31 cellular contexts compared by ENCODE assay signal in genomic region chr1:173187838-173188237, GRCh38.
"Had no signal": no experiment of that assay in that cellular context is flagged by ENCODE, and none has a peak within 500 bp of the region (broad histone marks: within the 10 kb centered on the region; RNA-seq: fewer than 3 reads in every experiment).

No MANE protein-coding gene starts in this region.

- H3K4me3 ChIP-seq: cardiac muscle cell, coronary artery, dorsolateral prefrontal cortex, spleen, testis, transverse colon had no signal

- DNase-seq: activated B cell treated with CpG ODN at 0.5 μM for 24 hours; activated CD4-positive, alpha-beta T cell treated with anti-CD3 and anti-CD28 coated beads, Interleukin-2, amount 50 U/mL, for 1 hour; activated CD8-positive, alpha-beta memory T cell treated with anti-CD3 and anti-CD28 coated beads, Interleukin-2, amount 10 ng/mL, durations not matched to agents 7 days and 5 days; activated CD8-positive, alpha-beta T cell treated with anti-CD3 and anti-CD28 coated beads for 36 hours; activated naive CD4-positive, alpha-beta T cell; activated T-cell treated with anti-CD3 and anti-CD28 coated beads for 4 hours; activated T-cell treated with anti-CD3 and anti-CD28 coated beads, Interleukin-2, amount 50 U/mL, for 72 hours; aorta; dorsolateral prefrontal cortex; effector memory CD4-positive, alpha-beta T cell; erythroblast; foreskin fibroblast; head of caudate nucleus; hypothalamus; immature natural killer cell; kidney; left colon; mammary epithelial cell; right cardiac atrium; spleen; stimulated activated CD4-positive, alpha-beta T cell treated with anti-CD3 and anti-CD28 coated beads, Interleukin-2, amount 100 ng/mL, for 48 hours; stimulated activated naive CD8-positive, alpha-beta T cell treated with anti-CD3 and anti-CD28 coated beads, Interleukin-15, Interleukin-2, amounts not matched to agents 100 U/mL and 50 U/mL, for 24 hours; T1000; testis; transverse colon had no signal

- H3K27ac Mint-ChIP-seq: activated B cell treated with CpG ODN at 0.5 μM for 24 hours; activated CD8-positive, alpha-beta memory T cell treated with anti-CD3 and anti-CD28 coated beads, Interleukin-2, amount 10 ng/mL, durations not matched to agents 7 days and 5 days; activated CD8-positive, alpha-beta T cell treated with anti-CD3 and anti-CD28 coated beads for 36 hours; activated naive CD8-positive, alpha-beta T cell; activated T-cell treated with anti-CD3 and anti-CD28 coated beads, Interleukin-2, amount 50 U/mL, for 72 hours; brain; immature natural killer cell; nephron had no signal

- H3K27me3 ChIP-seq: cardiac muscle cell, dorsolateral prefrontal cortex, spleen, testis, transverse colon had no signal

- H3K4me1 Mint-ChIP-seq: activated CD8-positive, alpha-beta memory T cell treated with anti-CD3 and anti-CD28 coated beads, Interleukin-2, amount 10 ng/mL, durations not matched to agents 7 days and 5 days had no signal

- H3K9me3 Mint-ChIP-seq: activated B cell treated with CpG ODN at 0.5 μM for 24 hours; activated CD8-positive, alpha-beta T cell treated with anti-CD3 and anti-CD28 coated beads for 36 hours; activated T-cell treated with anti-CD3 and anti-CD28 coated beads, Interleukin-2, amount 50 U/mL, for 72 hours; immature natural killer cell; nephron had no signal

- H3K27me3 Mint-ChIP-seq: activated B cell treated with CpG ODN at 0.5 μM for 24 hours; activated CD8-positive, alpha-beta T cell treated with anti-CD3 and anti-CD28 coated beads for 36 hours; activated naive CD8-positive, alpha-beta T cell had no signal

- H3K9me3 ChIP-seq: spleen, testis, transverse colon had no signal

- H3K27ac ChIP-seq: cardiac muscle cell, coronary artery, dorsolateral prefrontal cortex, spleen, testis, transverse colon had no signal

- ATAC-seq: activated CD8-positive, alpha-beta memory T cell treated with anti-CD3 and anti-CD28 coated beads, Interleukin-2, amount 10 ng/mL, durations not matched to agents 7 days and 5 days; activated CD8-positive, alpha-beta T cell treated with anti-CD3 and anti-CD28 coated beads for 36 hours; activated T-cell treated with anti-CD3 and anti-CD28 coated beads, Interleukin-2, amount 50 U/mL, for 72 hours; left colon; right cardiac atrium; stimulated activated naive CD8-positive, alpha-beta T cell treated with anti-CD3 and anti-CD28 coated beads, Interleukin-15, Interleukin-2, amounts not matched to agents 100 U/mL and 50 U/mL, for 24 hours had no signal

- FAIRE-seq: kidney, urothelium cell line had no signal

- H3K4me3 Mint-ChIP-seq: activated B cell treated with CpG ODN at 0.5 μM for 24 hours; activated CD8-positive, alpha-beta memory T cell treated with anti-CD3 and anti-CD28 coated beads, Interleukin-2, amount 10 ng/mL, durations not matched to agents 7 days and 5 days; activated CD8-positive, alpha-beta T cell treated with anti-CD3 and anti-CD28 coated beads for 36 hours; activated naive CD8-positive, alpha-beta T cell; activated T-cell treated with anti-CD3 and anti-CD28 coated beads, Interleukin-2, amount 50 U/mL, for 72 hours; brain; immature natural killer cell; nephron had no signal

- H3K36me3 Mint-ChIP-seq: activated CD8-positive, alpha-beta memory T cell treated with anti-CD3 and anti-CD28 coated beads, Interleukin-2, amount 10 ng/mL, durations not matched to agents 7 days and 5 days; brain had no signal

- H3K36me3 ChIP-seq: cardiac muscle cell, transverse colon had no signal
